In genomic region chr3:10142707-10143560, GRCh38 we compare ENCODE assay signal across 8 cellular contexts. TPM values are rescaled to one million over a fixed set of nuclear protein-coding genes. Genes with fewer than 3 reads are reported as not detected.
DNase-seq lines count a peak whose midpoint lies in the region; ATAC-seq, FAIRE-seq and TF ChIP-seq lines count a peak whose summit lies in the region.

No MANE protein-coding gene starts in this region.

- peaks cover 44% of the 10 kb centered on the region for H4K20me1 ChIP-seq in PC-9 (ENCODE audit: insufficient read depth)

- peaks cover 27% of the 10 kb centered on the region for H3K4me1 ChIP-seq in PC-9 (replicated peaks; ENCODE audit: insufficient read depth)
- H3K4me1 ChIP-seq in mucosa of descending colon (ENCODE audit: low read depth), result peaks cover 15% of the 10 kb centered on the region

- H2AFZ ChIP-seq in PC-9, result peak overlapping the region; percentile 63; the same call in 1 of the 2 replicates

- peaks cover 20% of the 10 kb centered on the region for H3F3A ChIP-seq in PC-9 (ENCODE audit: insufficient read depth, low read depth)

- no peak for ATAC-seq in mucosa of descending colon
- ATAC-seq in GM21619 (IDR thresholded peaks at IDR 0.05; ENCODE audit: unreplicated experiment), result no peak
- ATAC-seq in GM18907 (IDR thresholded peaks at IDR 0.05; ENCODE audit: unreplicated experiment), result no peak

- peaks cover 9% of the 10 kb centered on the region; the same call in 1 of the 2 replicates for H3K36me3 ChIP-seq in PC-9 (ENCODE audit: low read depth)
- no peaks in the 10 kb centered on the region for H3K36me3 ChIP-seq in mucosa of descending colon (ENCODE audit: low read depth)

- CTCF ChIA-PET in PC-9 (lab: Charles Lee), result interaction anchor here (0.6 kb wide), 3 partner anchors 28 to 80 kb away, joined by 4 to 5 read pairs (median 5); no protein-coding TSS in a partner anchor

- POLR2A ChIA-PET in PC-9 (lab: Charles Lee; ENCODE audit: unreplicated experiment), result no interaction called here

- peak overlapping the region; percentile 47 for H3K27ac ChIP-seq in PC-9

- BruUV-seq in PC-9 (replicated peaks; lab: Mats Ljungman, UMichigan), result no TSS peak

- TF ChIP-seq CTCF in PC-9 (conservative IDR thresholded peaks at IDR 0.05), result no peak
- no peak for TF ChIP-seq CTCF in mucosa of descending colon (IDR thresholded peaks at IDR 0.05)

- no peaks in the 10 kb centered on the region for H3K9me2 ChIP-seq in PC-9 (ENCODE audit: insufficient read depth)

- peak; percentile 18 for DNase-seq in DMS53 (lab: John Stamatoyannopoulos, UW)
- DNase-seq in DMS53 treated with DMSO at 0.1 percent for 48 hours (lab: John Stamatoyannopoulos, UW; ENCODE audit: unreplicated experiment), result no peak
- peak in 1 of 2 experiments; percentile 43 for DNase-seq in PC-9
- peak; percentile 26 for DNase-seq in cerebellar cortex (ENCODE audit: low spot score)
- DNase-seq in mucosa of descending colon, result peak in 2 of 3 donors; percentile 32 to 54
- DNase-seq in frontal cortex (ENCODE audit: low spot score in 2 of 2), result no peak

- peaks cover 64% of the 10 kb centered on the region for H3K79me2 ChIP-seq in PC-9 (ENCODE audit: low read depth)

- peak overlapping the region; percentile 99 for H3K4me2 ChIP-seq in PC-9

- peak overlapping the region; percentile 100 for H3K4me3 ChIP-seq in PC-9
- peak overlapping the region; percentile 38 for H3K4me3 ChIP-seq in mucosa of descending colon

- H3K27me3 ChIP-seq in PC-9 (ENCODE audit: insufficient read depth, low read depth), result no peaks in the 10 kb centered on the region

- H3K9me3 ChIP-seq in PC-9 (ENCODE audit: insufficient read depth, low read depth) (no peaks in the 10 kb centered on the region), mucosa of descending colon (no peaks in the 10 kb centered on the region)

- intact Hi-C loops in PC-9 (cut with micrococcal nuclease; ENCODE audit: unreplicated experiment), result loop anchor here (2.0 kb wide), 1 partner anchor 82 kb away; no protein-coding TSS in a partner anchor
- intact Hi-C loops in mucosa of descending colon (cut with DNase I, micrococcal nuclease), result no loop called here

- FAIRE-seq in frontal cortex (lab: Jason Lieb, UNC), result no peak

RNA-seq across cellular contexts. Expression of gene VHL, which starts 1.4 kb away (rescaled TPM):
- total RNA-seq in PC-9 (2021) (50.2 and 52.4 TPM in 2 replicates), mucosa of descending colon (10 to 100 TPM; 33.6 to 38.2 (median 36.2) TPM), frontal cortex (123 TPM)

RNA-seq across cellular contexts. Expression of gene IRAK2, which starts 21.8 kb away (rescaled TPM):
- total RNA-seq in PC-9 (2021), result 2.6 and 2.7 TPM in 2 replicates
- 1 to 10 TPM; 1.1 to 3.2 (median 2.4) TPM for total RNA-seq in mucosa of descending colon
- total RNA-seq in frontal cortex, result 3.3 TPM

RNA-seq across cellular contexts. Expression of gene BRK1, which starts 27.5 kb away (rescaled TPM):
- 73.8 and 109 TPM in 2 replicates for total RNA-seq in PC-9 (2021)
- total RNA-seq in mucosa of descending colon, result 100 to 1,000 TPM in 1 of 3 donors, 10 to 100 TPM in 2; 71.7 to 118 (median 85.5) TPM
- 92.9 TPM for total RNA-seq in frontal cortex

RNA-seq across cellular contexts. Expression of gene FANCD2OS, which starts 34.9 kb away (rescaled TPM):
- total RNA-seq in PC-9 (2021) (not detected in 2 replicates), mucosa of descending colon (not detected), frontal cortex (not detected)

Comparison
In these comparisons a context has a peak if more than half of its experiments do, and no peak if none do; other contexts are left out.
1. DNase-seq: peak in DMS53 (single experiment), cerebellar cortex (single experiment) and mucosa of descending colon (2 of 3); none in DMS53 treated with DMSO at 0.1 percent for 48 hours (single experiment) and frontal cortex (0 of 2).